ENCODE assay signal across 10 cellular contexts in genomic region chr5:16600397-16600796, GRCh38. TPM values are rescaled to one million over a fixed set of nuclear protein-coding genes. Genes with fewer than 3 reads are reported as not detected.
DNase-seq lines count a peak whose midpoint lies in the region; ATAC-seq and TF ChIP-seq lines count a peak whose summit lies in the region.
"Had no signal": no experiment of that assay in that cellular context is flagged by ENCODE, and none has a peak within 500 bp of the region (broad histone marks: within the 10 kb centered on the region; RNA-seq: fewer than 3 reads in every experiment).

No MANE protein-coding gene starts in this region.

- POLR2A ChIA-PET in Caco-2 (lab: Charles Lee): interaction anchor here (0.5 kb wide), 1 partner anchor 228 kb away, joined by 8 read pairs; no protein-coding TSS in a partner anchor

- peaks cover 0 to 3% (median 0%) of the 10 kb centered on the region in 11 experiments; a peak in 1 of 22 replicates for H3K9me3 ChIP-seq in BLaER1 treated with 17β-estradiol and CSF1 and Interleukin-3, amounts not matched to agents 10 nM and 100 nM (replicated peaks in 1 of 11)
- no peaks in the 10 kb centered on the region for H3K9me3 ChIP-seq in Caco-2

- no TSS peak for BruUV-seq in Caco-2 (replicated peaks; lab: Mats Ljungman, UMichigan)

- H3K27me3 ChIP-seq in BLaER1 treated with 17β-estradiol and CSF1 and Interleukin-3, amounts not matched to agents 10 nM and 100 nM: no peaks in the 10 kb centered on the region
- H3K27me3 ChIP-seq in Caco-2 (replicated peaks; ENCODE audit: control insufficient read depth, insufficient read depth, low read length): no peaks in the 10 kb centered on the region

- H3K4me3 Mint-ChIP-seq in endothelial cell (ENCODE audit: unreplicated experiment) (no peak overlapping the region), Caco-2 (ENCODE audit: unreplicated experiment) (no peak overlapping the region)
- no peak overlapping the region for H3K4me3 Mint-ChIP-seq in natural killer cell treated with Interleukin-12 subunit alpha and Interleukin-12 subunit beta and Interleukin-15 and Interleukin-18, amount 100 ng/mL, for 72 hours

- peaks cover 14 to 27% (median 21%) of the 10 kb centered on the region in 10 experiments for H3K4me1 ChIP-seq in BLaER1 treated with 17β-estradiol and CSF1 and Interleukin-3, amounts not matched to agents 10 nM and 100 nM
- H3K4me1 ChIP-seq in Caco-2: no peaks in the 10 kb centered on the region

- DNase-seq in NCI-H226: peak; percentile 29
- DNase-seq in endothelial cell (ENCODE audit: low spot score): no peak
- peak; percentile 26 for DNase-seq in mucosa of gallbladder (ENCODE audit: low spot score)
- no peak for DNase-seq in SK-N-DZ (ENCODE audit: low spot score)
- no peak for DNase-seq in natural killer cell treated with Interleukin-12 subunit alpha and Interleukin-12 subunit beta and Interleukin-15 and Interleukin-18, amount 100 ng/mL, for 72 hours (ENCODE audit: low spot score)
- no peak for DNase-seq in Caco-2
- DNase-seq: activated effector memory CD4-positive, alpha-beta T cell treated with Interleukin-2 at 50 U/mL for 16 hours had no signal

- H3K4me2 ChIP-seq in BLaER1 treated with 17β-estradiol and CSF1 and Interleukin-3, amounts not matched to agents 10 nM and 100 nM: peak overlapping the region; percentile 9 to 57 (median 39); a peak in 20 of 22 replicates

- H3K27me3 Mint-ChIP-seq in endothelial cell (ENCODE audit: unreplicated experiment): no peaks in the 10 kb centered on the region
- peaks cover 5 to 7% of the 10 kb centered on the region in 2 donors for H3K27me3 Mint-ChIP-seq in natural killer cell treated with Interleukin-12 subunit alpha and Interleukin-12 subunit beta and Interleukin-15 and Interleukin-18, amount 100 ng/mL, for 72 hours
- H3K27me3 Mint-ChIP-seq in Caco-2 (ENCODE audit: insufficient read depth, unreplicated experiment): no peaks in the 10 kb centered on the region

- H3K27ac Mint-ChIP-seq in endothelial cell (ENCODE audit: unreplicated experiment): peak overlapping the region; percentile 44
- H3K27ac Mint-ChIP-seq in natural killer cell treated with Interleukin-12 subunit alpha and Interleukin-12 subunit beta and Interleukin-15 and Interleukin-18, amount 100 ng/mL, for 72 hours: no peak overlapping the region
- H3K27ac Mint-ChIP-seq in Caco-2 (ENCODE audit: unreplicated experiment): no peak overlapping the region

- H3K9ac ChIP-seq in BLaER1 treated with 17β-estradiol and CSF1 and Interleukin-3, amounts not matched to agents 10 nM and 100 nM: peak overlapping the region in 3 of 11 experiments; percentile 11 to 27 (median 12); a peak in 1 of 22 replicates

- intact Hi-C loops in Caco-2 (cut with micrococcal nuclease; ENCODE audit: unreplicated experiment): no loop called here

- TF ChIP-seq CTCF in endothelial cell (IDR thresholded peaks at IDR 0.05; ENCODE audit: unreplicated experiment) (no peak), Caco-2 (IDR thresholded peaks at IDR 0.05; ENCODE audit: insufficient read depth in 1 of 2, low read depth in 1 of 2, low read length in 1 of 2, severe bottlenecking in 1 of 2, unreplicated experiment in 1 of 2) (no peak)

- no peak overlapping the region for H3K4me3 ChIP-seq in BLaER1 treated with 17β-estradiol and CSF1 and Interleukin-3, amounts not matched to agents 10 nM and 100 nM
- H3K4me3 ChIP-seq in Caco-2 (ENCODE audit: low read depth, low read length): no peak overlapping the region

- no peak for ATAC-seq in natural killer cell treated with Interleukin-12 subunit alpha and Interleukin-12 subunit beta and Interleukin-15 and Interleukin-18, amount 100 ng/mL, for 72 hours
- ATAC-seq in GM18873 (IDR thresholded peaks at IDR 0.05; ENCODE audit: low FRiP score, unreplicated experiment): no peak
- ATAC-seq: Panc1 had no signal

- H3K27ac ChIP-seq in BLaER1 treated with 17β-estradiol and CSF1 and Interleukin-3, amounts not matched to agents 10 nM and 100 nM: peak overlapping the region in 6 of 11 experiments; percentile 9 to 43 (median 28); a peak in 7 of 22 replicates

- H3K36me3 Mint-ChIP-seq in endothelial cell (ENCODE audit: low read depth, unreplicated experiment) (peaks cover 29% of the 10 kb centered on the region), Caco-2 (ENCODE audit: insufficient read depth, unreplicated experiment) (peaks cover 5% of the 10 kb centered on the region)
- H3K36me3 Mint-ChIP-seq in natural killer cell treated with Interleukin-12 subunit alpha and Interleukin-12 subunit beta and Interleukin-15 and Interleukin-18, amount 100 ng/mL, for 72 hours: no peaks in the 10 kb centered on the region

- CTCF ChIA-PET in Caco-2 (lab: Charles Lee): no interaction called here

- peaks cover 5% of the 10 kb centered on the region for H3K9me3 Mint-ChIP-seq in endothelial cell (ENCODE audit: unreplicated experiment)
- no peaks in the 10 kb centered on the region for H3K9me3 Mint-ChIP-seq in natural killer cell treated with Interleukin-12 subunit alpha and Interleukin-12 subunit beta and Interleukin-15 and Interleukin-18, amount 100 ng/mL, for 72 hours
- H3K9me3 Mint-ChIP-seq in Caco-2 (ENCODE audit: unreplicated experiment): no peaks in the 10 kb centered on the region

- H3K4me1 Mint-ChIP-seq in endothelial cell (ENCODE audit: unreplicated experiment): peaks cover 22% of the 10 kb centered on the region
- no peaks in the 10 kb centered on the region for H3K4me1 Mint-ChIP-seq in natural killer cell treated with Interleukin-12 subunit alpha and Interleukin-12 subunit beta and Interleukin-15 and Interleukin-18, amount 100 ng/mL, for 72 hours (ENCODE audit: low read depth in 2 of 2)
- peaks cover 9% of the 10 kb centered on the region for H3K4me1 Mint-ChIP-seq in Caco-2 (ENCODE audit: low read depth, unreplicated experiment)

- H4K20me1 ChIP-seq in BLaER1 treated with 17β-estradiol and CSF1 and Interleukin-3, amounts not matched to agents 10 nM and 100 nM: peaks cover 0 to 23% (median 0%) of the 10 kb centered on the region in 11 experiments; a peak in 3 of 22 replicates

- H3K36me3 ChIP-seq in BLaER1 treated with 17β-estradiol and CSF1 and Interleukin-3, amounts not matched to agents 10 nM and 100 nM: peaks cover 0 to 61% (median 24%) of the 10 kb centered on the region in 11 experiments; a peak in 13 of 22 replicates
- no peaks in the 10 kb centered on the region for H3K36me3 ChIP-seq in Caco-2 (ENCODE audit: control insufficient read depth, insufficient read depth, low read length)

RNA-seq across cellular contexts. Expression of gene RETREG1, which starts 16.4 kb away (rescaled TPM):
- total RNA-seq in endothelial cell (ENCODE audit: unreplicated experiment) (15.8 TPM), mucosa of gallbladder (63.7 TPM), Caco-2 (2022) (14.1 and 15.1 TPM in 2 replicates)
- polyA plus RNA-seq in SK-N-DZ (2014; cell fraction: cytosol; rRNA removed): 0.08 and 0.84 TPM in 2 replicates
- polyA plus RNA-seq in SK-N-DZ (2014; cell fraction: nucleus; rRNA removed): 0.11 and 0.39 TPM in 2 replicates
- total RNA-seq in natural killer cell treated with Interleukin-12 subunit alpha and Interleukin-12 subunit beta and Interleukin-15 and Interleukin-18, amount 100 ng/mL, for 72 hours: under 1 TPM; 0.50 to 0.81 TPM

Comparison
In these comparisons a context has a peak if more than half of its experiments do, and no peak if none do; other contexts are left out.
1. DNase-seq: peak in NCI-H226 (single experiment) and mucosa of gallbladder (single experiment); none in endothelial cell (single experiment), SK-N-DZ (single experiment), natural killer cell treated with Interleukin-12 subunit alpha and Interleukin-12 subunit beta and Interleukin-15 and Interleukin-18, amount 100 ng/mL, for 72 hours (single experiment) and Caco-2 (0 of 2).